In genomic region chr12:11731455-11731854, GRCh38 we compare ENCODE assay signal across 10 cellular contexts.
A peak's percentile ranks its signal among the peaks of the same experiment; 100 is the strongest.
DNase-seq lines count a peak whose midpoint lies in the region; ATAC-seq and TF ChIP-seq lines count a peak whose summit lies in the region.
"Had no signal": no experiment of that assay in that cellular context is flagged by ENCODE, and none has a peak within 500 bp of the region (broad histone marks: within the 10 kb centered on the region; RNA-seq: fewer than 3 reads in every experiment).

No MANE protein-coding gene starts in this region.

- H3K27me3 Mint-ChIP-seq in natural killer cell treated with Interleukin-12 subunit alpha and Interleukin-12 subunit beta and Interleukin-15 and Interleukin-18, amount 100 ng/mL, for 72 hours, result no peaks in the 10 kb centered on the region
- no peaks in the 10 kb centered on the region for H3K27me3 Mint-ChIP-seq in nephron progenitor cell (ENCODE audit: low read depth, poor library complexity)

- peak overlapping the region; percentile 68; the same call in 1 of the 2 replicates for H2BK20ac ChIP-seq in IMR-90 (ENCODE audit: low read depth, low read length)

- H2BK15ac ChIP-seq in IMR-90 (ENCODE audit: low read depth, low read length), result 0 out of 3 replicates have a peak overlapping the region, but pooled peaks have one; percentile 24

- peaks cover 11% of the 10 kb centered on the region for H3K4me1 ChIP-seq in IMR-90 (ENCODE audit: control insufficient read depth, insufficient read depth, low read length)
- peaks cover 67% of the 10 kb centered on the region for H3K4me1 ChIP-seq in body of pancreas

- no peaks in the 10 kb centered on the region for H3K27me3 ChIP-seq in IMR-90 (ENCODE audit: control insufficient read depth, insufficient read depth, low read length)
- no peaks in the 10 kb centered on the region for H3K27me3 ChIP-seq in body of pancreas
- H3K27me3 ChIP-seq: heart left ventricle had no signal

- intact Hi-C loops in IMR-90 (cut with micrococcal nuclease) (no loop called here), body of pancreas (cut with DNase I) (no loop called here), lower leg skin (cut with DNase I; ENCODE audit: low total_unique reads) (no loop called here)

- no peak overlapping the region for H3K9ac ChIP-seq in IMR-90 (ENCODE audit: low read depth, low read length)

- peak overlapping the region; percentile 59 for H3K14ac ChIP-seq in IMR-90 (replicated peaks; ENCODE audit: low read depth, low read length)

- H4K91ac ChIP-seq in IMR-90 (ENCODE audit: insufficient read depth, low read depth, low read length), result peak overlapping the region; percentile 64; the same call in 1 of the 2 replicates

- no peak overlapping the region for H3K18ac ChIP-seq in IMR-90 (ENCODE audit: low read depth, low read length)

- H2BK5ac ChIP-seq in IMR-90 (ENCODE audit: low read depth, low read length, poor library complexity, severe bottlenecking), result peak overlapping the region; percentile 36

- H3K4me1 Mint-ChIP-seq in natural killer cell treated with Interleukin-12 subunit alpha and Interleukin-12 subunit beta and Interleukin-15 and Interleukin-18, amount 100 ng/mL, for 72 hours (ENCODE audit: low read depth in 2 of 2), result peaks cover 49 to 58% of the 10 kb centered on the region in 2 donors
- H3K4me1 Mint-ChIP-seq in nephron progenitor cell, result peaks cover 23% of the 10 kb centered on the region

- H2BK120ac ChIP-seq in IMR-90 (ENCODE audit: low read depth, low read length), result peak overlapping the region; percentile 89

- CTCF ChIA-PET in IMR-90 (lab: Yijun Ruan, JAX), result interaction anchor here (1.1 kb wide), 1 partner anchor 24 kb away, joined by 3 read pairs; no protein-coding TSS in a partner anchor

- TF ChIP-seq RAD21 in IMR-90 (IDR thresholded peaks at IDR 0.05; ENCODE audit: low read length), result no peak

- no peak overlapping the region for H2AK9ac ChIP-seq in IMR-90 (replicated peaks; ENCODE audit: low read depth, low read length, poor library complexity)

- peak overlapping the region; percentile 51 for H3K4me3 Mint-ChIP-seq in natural killer cell treated with Interleukin-12 subunit alpha and Interleukin-12 subunit beta and Interleukin-15 and Interleukin-18, amount 100 ng/mL, for 72 hours
- no peak overlapping the region for H3K4me3 Mint-ChIP-seq in nephron progenitor cell

- no peak overlapping the region for H3K4me3 ChIP-seq in IMR-90 (ENCODE audit: insufficient read depth, low read depth, low read length)
- no peak overlapping the region for H3K4me3 ChIP-seq in body of pancreas
- H3K4me3 ChIP-seq in lower leg skin (ENCODE audit: low read depth, poor library complexity, severe bottlenecking), result no peak overlapping the region
- H3K4me3 ChIP-seq: heart left ventricle had no signal

- H3K27ac ChIP-seq in IMR-90 (ENCODE audit: insufficient read depth, low read length) (peak overlapping the region; percentile 53; the same call in 1 of the 2 replicates), body of pancreas (peak overlapping the region; percentile 81 to 90 (median 84))

- DNase-seq in EH (ENCODE audit: low read depth) (peak; percentile 74), IMR-90 (peak; percentile 73), body of pancreas (no peak), lower leg skin (ENCODE audit: low spot score in 2 of 2) (no peak), inferior parietal cortex (ENCODE audit: extremely low spot score) (no peak), nephron progenitor cell (no peak), cerebellum (ENCODE audit: low spot score) (no peak)
- DNase-seq in natural killer cell treated with Interleukin-12 subunit alpha and Interleukin-12 subunit beta and Interleukin-15 and Interleukin-18, amount 100 ng/mL, for 72 hours (ENCODE audit: low spot score), result no peak
- DNase-seq: heart left ventricle, KBM-7 had no signal

- H2AFZ ChIP-seq in IMR-90 (replicated peaks; ENCODE audit: low read length, poor library complexity), result no peak overlapping the region

- no peak overlapping the region for H4K5ac ChIP-seq in IMR-90 (ENCODE audit: low read depth, low read length)

- ATAC-seq in IMR-90 (ENCODE audit: low read depth) (peak; percentile 65), body of pancreas (no peak)
- ATAC-seq in natural killer cell treated with Interleukin-12 subunit alpha and Interleukin-12 subunit beta and Interleukin-15 and Interleukin-18, amount 100 ng/mL, for 72 hours, result peak in 1 of 2 donors; percentile 47
- ATAC-seq: heart left ventricle had no signal

- peaks cover 52 to 86% of the 10 kb centered on the region in 2 experiments for H3K79me1 ChIP-seq in IMR-90 (ENCODE audit: low read depth in 1 of 2, low read length in 2 of 2)

- TF ChIP-seq POLR2A in IMR-90 (IDR thresholded peaks at IDR 0.05; ENCODE audit: low read depth, low read length) (no peak), body of pancreas (IDR thresholded peaks at IDR 0.05) (no peak), lower leg skin (IDR thresholded peaks at IDR 0.05) (no peak)

- no peaks in the 10 kb centered on the region for H3K9me3 Mint-ChIP-seq in natural killer cell treated with Interleukin-12 subunit alpha and Interleukin-12 subunit beta and Interleukin-15 and Interleukin-18, amount 100 ng/mL, for 72 hours
- H3K9me3 Mint-ChIP-seq in nephron progenitor cell, result no peaks in the 10 kb centered on the region

- H3K27ac Mint-ChIP-seq in natural killer cell treated with Interleukin-12 subunit alpha and Interleukin-12 subunit beta and Interleukin-15 and Interleukin-18, amount 100 ng/mL, for 72 hours, result peak overlapping the region; percentile 58 to 88
- no peak overlapping the region for H3K27ac Mint-ChIP-seq in nephron progenitor cell

- peak overlapping the region; percentile 47; the same call in 1 of the 2 replicates for H3K23ac ChIP-seq in IMR-90 (ENCODE audit: low read depth, low read length)

- no peak for TF ChIP-seq CTCF in IMR-90 (conservative IDR thresholded peaks at IDR 0.05; ENCODE audit: low read depth, low read length)
- TF ChIP-seq CTCF in body of pancreas (IDR thresholded peaks at IDR 0.05), result no peak
- TF ChIP-seq CTCF in lower leg skin (IDR thresholded peaks at IDR 0.05), result no peak
- no peak for TF ChIP-seq CTCF in nephron progenitor cell (IDR thresholded peaks at IDR 0.05)

- H4K8ac ChIP-seq in IMR-90 (ENCODE audit: low read depth in 2 of 2, low read length in 2 of 2), result peak overlapping the region; percentile 68 to 86

- peaks cover 16% of the 10 kb centered on the region for H3K9me1 ChIP-seq in IMR-90 (ENCODE audit: insufficient read depth, low read length)

- peak overlapping the region; percentile 79; the same call in 1 of the 2 replicates for H3K4ac ChIP-seq in IMR-90 (ENCODE audit: low read depth, low read length)

- H3K36me3 Mint-ChIP-seq in natural killer cell treated with Interleukin-12 subunit alpha and Interleukin-12 subunit beta and Interleukin-15 and Interleukin-18, amount 100 ng/mL, for 72 hours, result no peaks in the 10 kb centered on the region
- H3K36me3 Mint-ChIP-seq in nephron progenitor cell (ENCODE audit: low read depth), result peaks cover 5% of the 10 kb centered on the region

- POLR2A ChIA-PET in IMR-90 (lab: Charles Lee; ENCODE audit: unreplicated experiment), result no interaction called here

- in situ Hi-C loops in IMR-90 (cut with MboI; ENCODE audit: low sequenced_read_pairs), result no loop called here

- no peaks in the 10 kb centered on the region for H3K36me3 ChIP-seq in IMR-90 (ENCODE audit: control insufficient read depth, insufficient read depth, low read length)
- no peaks in the 10 kb centered on the region for H3K36me3 ChIP-seq in body of pancreas (replicated peaks in 1 of 2; ENCODE audit: insufficient read depth in 1 of 2, low read depth in 2 of 2)
- H3K36me3 ChIP-seq: heart left ventricle had no signal

- no CpG with 5 or more reads among the region's 3 CpGs for WGBS in IMR-90 (ENCODE audit: extremely low coverage in 2 of 2, insufficient read length in 1 of 2), 2 experiments
- 23 to 27% methylated on average over 3 of the region's 3 CpGs for WGBS in body of pancreas, 2 donors
- 50 to 53% methylated on average over 3 of the region's 3 CpGs for WGBS in lower leg skin, 2 donors

- no peaks in the 10 kb centered on the region for H3K9me3 ChIP-seq in IMR-90 (ENCODE audit: control insufficient read depth, insufficient read depth, low read length)
- no peaks in the 10 kb centered on the region for H3K9me3 ChIP-seq in body of pancreas
- H3K9me3 ChIP-seq: heart left ventricle had no signal

- 0 out of 2 replicates have a peak, but pooled peaks cover under 1% of the 10 kb centered on the region for H4K20me1 ChIP-seq in IMR-90 (ENCODE audit: insufficient read depth, low read length)

- 0 out of 2 replicates have a peak overlapping the region, but pooled peaks have one; percentile 62 for H3K56ac ChIP-seq in IMR-90 (ENCODE audit: extremely low read depth, insufficient read depth, low read length)

- no peak overlapping the region; the same call in 1 of the 2 replicates for H3K4me2 ChIP-seq in IMR-90 (ENCODE audit: low read depth, low read length)

- BruUV-seq in IMR-90 (replicated peaks; lab: Mats Ljungman, UMichigan), result no TSS peak

- peak overlapping the region; percentile 63 for H2AK5ac ChIP-seq in IMR-90 (ENCODE audit: low read depth, low read length)

- dilution Hi-C loops in IMR-90 (cut with HindIII; ENCODE audit: low sequenced_read_pairs, unreplicated experiment), result no loop called here

TF ChIP-seq in IMR-90, 13 proteins besides CTCF, POLR2A, EP300 and RAD21 (continues in another document):
- TF ChIP-seq CEBPB (IDR thresholded peaks at IDR 0.05; ENCODE audit: low read depth, low read length), result no peak
- TF ChIP-seq NFE2L2 (IDR thresholded peaks at IDR 0.05; ENCODE audit: low read depth, low read length), result no peak
- TF ChIP-seq USF2 (IDR thresholded peaks at IDR 0.05; ENCODE audit: low read depth, low read length), result no peak
- no peak for TF ChIP-seq CHD1 (IDR thresholded peaks at IDR 0.05; ENCODE audit: low read depth, low read length)
- TF ChIP-seq SMC3 (IDR thresholded peaks at IDR 0.05; ENCODE audit: low read depth, low read length), result no peak
- TF ChIP-seq BHLHE40 (IDR thresholded peaks at IDR 0.05; ENCODE audit: low read depth, low read length), result no peak
- no peak for TF ChIP-seq MXI1 (IDR thresholded peaks at IDR 0.05; ENCODE audit: borderline replicate concordance, low read depth, low read length)
- no peak for TF ChIP-seq MAFK (IDR thresholded peaks at IDR 0.05; ENCODE audit: low read depth, low read length)

Comparison
In these comparisons a context has a peak if more than half of its experiments do, and no peak if none do; other contexts are left out.
1. DNase-seq: peak in EH (single experiment) and IMR-90 (single experiment); none in body of pancreas (0 of 4), natural killer cell treated with Interleukin-12 subunit alpha and Interleukin-12 subunit beta and Interleukin-15 and Interleukin-18, amount 100 ng/mL, for 72 hours (single experiment), lower leg skin (0 of 2), inferior parietal cortex (single experiment), nephron progenitor cell (single experiment) and cerebellum (single experiment).